14 cellular contexts compared by ENCODE assay signal in the genomic region with DNA sequence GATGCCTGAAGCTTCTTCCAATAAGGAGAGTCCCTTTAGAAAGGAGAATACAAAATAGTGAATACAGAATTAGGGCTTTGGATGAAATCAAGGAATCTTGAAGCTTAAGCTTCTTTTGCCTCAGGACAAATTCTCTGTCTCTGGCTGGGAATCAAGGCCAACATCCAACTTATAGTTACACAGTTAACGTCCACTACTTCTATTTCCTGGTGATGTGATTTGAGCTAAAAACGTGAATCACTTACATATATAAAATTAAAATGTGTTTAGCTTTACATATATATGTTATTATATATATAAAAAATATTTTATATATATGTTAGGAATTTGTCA. TPM values are rescaled to one million over a fixed set of nuclear protein-coding genes. Genes with fewer than 3 reads are reported as not detected.
A peak's percentile ranks its signal among the peaks of the same experiment; 100 is the strongest.
DNase-seq lines count a peak whose midpoint lies in the region; ATAC-seq and TF ChIP-seq lines count a peak whose summit lies in the region.
"Had no signal": no experiment of that assay in that cellular context is flagged by ENCODE, and none has a peak within 500 bp of the region (broad histone marks: within the 10 kb centered on the region; RNA-seq: fewer than 3 reads in every experiment).

No MANE protein-coding gene starts in this region.

- CTCF ChIA-PET in activated CD8-positive, alpha-beta T cell treated with anti-CD3 and anti-CD28 coated beads for 36 hours (lab: Charles Lee), result interaction anchor here (1.2 to 2.9 kb wide), 4 partner anchors 9 to 145 kb away, joined by 3 to 10 read pairs (median 6); no protein-coding TSS in a partner anchor

- intact Hi-C loops in activated CD8-positive, alpha-beta T cell treated with anti-CD3 and anti-CD28 coated beads for 36 hours (cut with micrococcal nuclease), result no loop called here

- no peak overlapping the region for H3K27ac ChIP-seq in GM23248
- H3K27ac ChIP-seq in neural progenitor cell, result no peak overlapping the region
- H3K27ac ChIP-seq in suprapubic skin, result no peak overlapping the region

- H3K9ac ChIP-seq in GM23248 (no peak overlapping the region), neural progenitor cell (no peak overlapping the region)

- DNase-seq in GM23248, result no peak
- DNase-seq in dedifferentiated amniotic fluid mesenchymal stem cell (ENCODE audit: extremely low spot score), result peak; percentile 56
- DNase-seq in neural progenitor cell (ENCODE audit: low spot score), result no peak
- DNase-seq in activated CD4-positive, alpha-beta T cell treated with anti-CD3 and anti-CD28 coated beads for 4 hours, result no peak
- DNase-seq in activated CD8-positive, alpha-beta T cell treated with anti-CD3 and anti-CD28 coated beads for 36 hours, result no peak
- DNase-seq in suprapubic skin (ENCODE audit: low spot score in 2 of 2), result no peak
- DNase-seq: Caco-2; CD4-positive, CD25-positive, alpha-beta regulatory T cell; DMS153; KG1; NCI-H1092 treated with DMSO at 0.1 percent for 48 hours; NCI-H524 had no signal

- H3K27me3 ChIP-seq in GM23248 (replicated peaks; ENCODE audit: insufficient read depth) (no peaks in the 10 kb centered on the region), neural progenitor cell (no peaks in the 10 kb centered on the region), suprapubic skin (no peaks in the 10 kb centered on the region)

- TF ChIP-seq EP300 in suprapubic skin (IDR thresholded peaks at IDR 0.05), result no peak

- 44 to 49% methylated on average over 2 of the region's 2 CpGs for WGBS in GM23248 (ENCODE audit: low coverage in 1 of 2, low lambda C conversion rate in 2 of 2, missing lambda C conversion rate in 2 of 2), 2 experiments
- 42% methylated on average over 2 of the region's 2 CpGs for WGBS in suprapubic skin

- H3K27me3 Mint-ChIP-seq in neural progenitor cell (ENCODE audit: insufficient read depth, low read depth), result peaks cover 2% of the 10 kb centered on the region
- no peaks in the 10 kb centered on the region for H3K27me3 Mint-ChIP-seq in stimulated activated memory B cell treated with anti-CD40 and anti-IgM and Interleukin-4, amounts not matched to agents 10 μg/mL and 1 μg/mL and 100 μg/mL, for 72 hours
- H3K27me3 Mint-ChIP-seq in activated CD8-positive, alpha-beta T cell treated with anti-CD3 and anti-CD28 coated beads for 36 hours, result no peaks in the 10 kb centered on the region
- H3K27me3 Mint-ChIP-seq: CD4-positive, CD25-positive, alpha-beta regulatory T cell had no signal

- no peak for TF ChIP-seq POLR2A in suprapubic skin (IDR thresholded peaks at IDR 0.05)

- H3K4me1 ChIP-seq in GM23248 (ENCODE audit: insufficient read depth) (no peaks in the 10 kb centered on the region), neural progenitor cell (peaks cover 17% of the 10 kb centered on the region), suprapubic skin (no peaks in the 10 kb centered on the region)
- H3K4me1 ChIP-seq: Caco-2 had no signal

- H3K9me3 Mint-ChIP-seq in neural progenitor cell, result peaks cover 6% of the 10 kb centered on the region
- H3K9me3 Mint-ChIP-seq in stimulated activated memory B cell treated with anti-CD40 and anti-IgM and Interleukin-4, amounts not matched to agents 10 μg/mL and 1 μg/mL and 100 μg/mL, for 72 hours, result peaks cover 9% of the 10 kb centered on the region
- H3K9me3 Mint-ChIP-seq in activated CD8-positive, alpha-beta T cell treated with anti-CD3 and anti-CD28 coated beads for 36 hours, result peaks cover 14% of the 10 kb centered on the region

- ATAC-seq in stimulated activated memory B cell treated with anti-CD40 and anti-IgM and Interleukin-4, amounts not matched to agents 10 μg/mL and 1 μg/mL and 100 μg/mL, for 72 hours, result no peak
- no peak for ATAC-seq in activated CD8-positive, alpha-beta T cell treated with anti-CD3 and anti-CD28 coated beads for 36 hours
- ATAC-seq: Right ventricle myocardium inferior had no signal

- H3K4me2 ChIP-seq in GM23248 (ENCODE audit: unreplicated experiment), result no peak overlapping the region
- H3K4me2 ChIP-seq in neural progenitor cell, result no peak overlapping the region

- TF ChIP-seq CTCF in neural progenitor cell (IDR thresholded peaks at IDR 0.05) (no peak), suprapubic skin (IDR thresholded peaks at IDR 0.05) (no peak)
- no peak for TF ChIP-seq CTCF in activated CD8-positive, alpha-beta T cell treated with anti-CD3 and anti-CD28 coated beads for 36 hours (IDR thresholded peaks at IDR 0.05)

- H3K4me1 Mint-ChIP-seq in neural progenitor cell, result peaks cover 29% of the 10 kb centered on the region
- peaks cover 32% of the 10 kb centered on the region for H3K4me1 Mint-ChIP-seq in stimulated activated memory B cell treated with anti-CD40 and anti-IgM and Interleukin-4, amounts not matched to agents 10 μg/mL and 1 μg/mL and 100 μg/mL, for 72 hours
- peaks cover 16% of the 10 kb centered on the region for H3K4me1 Mint-ChIP-seq in activated CD8-positive, alpha-beta T cell treated with anti-CD3 and anti-CD28 coated beads for 36 hours (ENCODE audit: low read depth)

- H4K20me1 ChIP-seq in GM23248 (ENCODE audit: insufficient read depth) (no peaks in the 10 kb centered on the region), neural progenitor cell (ENCODE audit: low read depth) (no peaks in the 10 kb centered on the region)

- peak overlapping the region; percentile 36; the same call in 1 of the 2 replicates for H2AFZ ChIP-seq in GM23248
- H2AFZ ChIP-seq in neural progenitor cell (replicated peaks), result no peak overlapping the region

- H3F3A ChIP-seq in GM23248 (ENCODE audit: insufficient read depth) (no peaks in the 10 kb centered on the region), neural progenitor cell (ENCODE audit: low read depth) (peaks cover 17% of the 10 kb centered on the region)

- no peak overlapping the region for H3K4me3 ChIP-seq in GM23248
- H3K4me3 ChIP-seq in neural progenitor cell, result no peak overlapping the region
- no peak overlapping the region for H3K4me3 ChIP-seq in suprapubic skin

- no peaks in the 10 kb centered on the region for H3K36me3 Mint-ChIP-seq in neural progenitor cell
- H3K36me3 Mint-ChIP-seq in stimulated activated memory B cell treated with anti-CD40 and anti-IgM and Interleukin-4, amounts not matched to agents 10 μg/mL and 1 μg/mL and 100 μg/mL, for 72 hours, result peaks cover 26% of the 10 kb centered on the region
- H3K36me3 Mint-ChIP-seq in activated CD8-positive, alpha-beta T cell treated with anti-CD3 and anti-CD28 coated beads for 36 hours (ENCODE audit: low read depth), result peaks cover 11% of the 10 kb centered on the region
- H3K36me3 Mint-ChIP-seq: CD4-positive, CD25-positive, alpha-beta regulatory T cell had no signal

- H3K79me2 ChIP-seq in GM23248 (ENCODE audit: insufficient read depth) (no peaks in the 10 kb centered on the region), neural progenitor cell (ENCODE audit: low read depth) (no peaks in the 10 kb centered on the region)

- no peaks in the 10 kb centered on the region for H3K9me2 ChIP-seq in GM23248 (ENCODE audit: insufficient read depth)

- in situ Hi-C loops in GM23248 (cut with MboI), result no loop called here

- H3K27ac Mint-ChIP-seq in neural progenitor cell, result peak overlapping the region; percentile 26
- peak overlapping the region; percentile 76 for H3K27ac Mint-ChIP-seq in stimulated activated memory B cell treated with anti-CD40 and anti-IgM and Interleukin-4, amounts not matched to agents 10 μg/mL and 1 μg/mL and 100 μg/mL, for 72 hours
- H3K27ac Mint-ChIP-seq in activated CD8-positive, alpha-beta T cell treated with anti-CD3 and anti-CD28 coated beads for 36 hours, result no peak overlapping the region

- H3K9me3 ChIP-seq in GM23248 (ENCODE audit: low read depth) (no peaks in the 10 kb centered on the region), neural progenitor cell (ENCODE audit: low read depth) (no peaks in the 10 kb centered on the region), suprapubic skin (no peaks in the 10 kb centered on the region)

- H3K4me3 Mint-ChIP-seq in neural progenitor cell, result no peak overlapping the region
- no peak overlapping the region for H3K4me3 Mint-ChIP-seq in stimulated activated memory B cell treated with anti-CD40 and anti-IgM and Interleukin-4, amounts not matched to agents 10 μg/mL and 1 μg/mL and 100 μg/mL, for 72 hours
- H3K4me3 Mint-ChIP-seq in activated CD8-positive, alpha-beta T cell treated with anti-CD3 and anti-CD28 coated beads for 36 hours, result no peak overlapping the region
- H3K4me3 Mint-ChIP-seq: CD4-positive, CD25-positive, alpha-beta regulatory T cell had no signal

- POLR2A ChIA-PET in activated CD8-positive, alpha-beta T cell treated with anti-CD3 and anti-CD28 coated beads for 36 hours (lab: Charles Lee), result interaction anchor here (1.3 to 1.7 kb wide), 3 partner anchors 9 to 12 kb away, joined by 4 to 11 read pairs (median 4); a partner anchor contains a TSS

- H3K36me3 ChIP-seq in GM23248 (ENCODE audit: low read depth) (no peaks in the 10 kb centered on the region), neural progenitor cell (no peaks in the 10 kb centered on the region), suprapubic skin (no peaks in the 10 kb centered on the region)

RNA-seq across cellular contexts. Expression of a gene that starts 11.4 kb away (rescaled TPM):
- total RNA-seq in GM23248 (2014; rRNA removed; shearing (Covaris generic)), result 9.9 and 10.9 TPM in 2 replicates
- 6.6 and 8.5 TPM in 2 replicates for polyA plus RNA-seq in GM23248 (2016; fragmentation: Nextera tagmentation; extraction: Ambion mirVana)
- total RNA-seq in neural progenitor cell (ENCODE audit: low replicate concordance) (125 and 167 TPM in 2 replicates), suprapubic skin (10 to 100 TPM; 16.1 to 38.6 (median 19.3) TPM)
- 10 to 100 TPM; 10.7 TPM for total RNA-seq in activated CD8-positive, alpha-beta T cell treated with anti-CD3 and anti-CD28 coated beads for 36 hours
